In genomic region chr14:64363265-64363840, GRCh38 we compare ENCODE assay signal across 1 cellular context.
TF ChIP-seq lines count a peak whose summit lies in the region.

No MANE protein-coding gene starts in this region.

TF ChIP-seq in K562, 482 proteins besides CTCF, POLR2A, EP300 and RAD21 (continued from another document and continues in another):
- TF ChIP-seq UBTF (IDR thresholded peaks at IDR 0.05; ENCODE audit: borderline replicate concordance in 1 of 2, low read depth in 2 of 2, low read length in 2 of 2) (no peak), E2F4 (CRISPR knock-in tag; IDR thresholded peaks at IDR 0.05; ENCODE audit: low read depth) (no peak), MCM5 (IDR thresholded peaks at IDR 0.05; ENCODE audit: low read depth) (no peak), CEBPG (CRISPR knock-in tag; IDR thresholded peaks at IDR 0.05) (no peak), CEBPG (tag; conservative IDR thresholded peaks at IDR 0.05 in 1 of 2, IDR thresholded peaks at IDR 0.05 in 1 of 2) (peak; percentile 46; a peak in 2 of 4 replicates), ATF7 (IDR thresholded peaks at IDR 0.05) (peak; percentile 51), ZNF146 (CRISPR knock-in tag; IDR thresholded peaks at IDR 0.05; ENCODE audit: unreplicated experiment) (no peak), HNRNPL (IDR thresholded peaks at IDR 0.05; ENCODE audit: low read depth, low read length) (no peak), U2AF2 (optimal IDR thresholded peaks at IDR 0.05; ENCODE audit: low read depth, low read length) (no peak), PHTF2 (CRISPR knock-in tag; IDR thresholded peaks at IDR 0.05) (peak; percentile 97), ELK1 (CRISPR knock-in tag; IDR thresholded peaks at IDR 0.05) (no peak), SRSF3 (IDR thresholded peaks at IDR 0.05; ENCODE audit: insufficient read depth, low read length) (no peak), MAFG (tag; conservative IDR thresholded peaks at IDR 0.05) (peak; percentile 66), ZBTB43 (CRISPR knock-in tag; IDR thresholded peaks at IDR 0.05) (no peak), CBX1 (IDR thresholded peaks at IDR 0.05; ENCODE audit: low read depth) (no peak), SMAD2 (IDR thresholded peaks at IDR 0.05; ENCODE audit: low read depth, low read length) (no peak), DLX4 (CRISPR knock-in tag; IDR thresholded peaks at IDR 0.05) (no peak), RBM22 (IDR thresholded peaks at IDR 0.05; ENCODE audit: low read depth, low read length, poor library complexity, severe bottlenecking) (no peak), ELF2 (CRISPR knock-in tag; IDR thresholded peaks at IDR 0.05) (peak; percentile 96), MITF (IDR thresholded peaks at IDR 0.05) (0 out of 2 replicates have a peak, but pooled peaks have one; percentile 33), ZNF592 (IDR thresholded peaks at IDR 0.05) (peak; percentile 100), NFYB (IDR thresholded peaks at IDR 0.05; ENCODE audit: extremely low read depth, insufficient read length) (no peak), HNRNPLL (IDR thresholded peaks at IDR 0.05; ENCODE audit: low read depth, low read length, poor library complexity, severe bottlenecking) (no peak), SPI1 (IDR thresholded peaks at IDR 0.05; ENCODE audit: borderline replicate concordance, low read depth, low read length) (no peak), PTTG1 (tag; IDR thresholded peaks at IDR 0.05; ENCODE audit: low read depth) (peak; percentile 100), NELFE (IDR thresholded peaks at IDR 0.05; ENCODE audit: insufficient read depth, insufficient read length) (no peak), HMBOX1 (IDR thresholded peaks at IDR 0.05) (0 out of 2 replicates have a peak, but pooled peaks have one; percentile 40), SMAD1 (IDR thresholded peaks at IDR 0.05; ENCODE audit: low read depth, low read length, partially characterized antibody) (no peak), CREBBP (IDR thresholded peaks at IDR 0.05; ENCODE audit: low read depth, low read length) (no peak), SIN3A (IDR thresholded peaks at IDR 0.05; ENCODE audit: borderline replicate concordance in 2 of 2, control insufficient read depth in 1 of 2, low read depth in 2 of 2, low read length in 2 of 2) (no peak), DMBX1 (CRISPR knock-in tag; IDR thresholded peaks at IDR 0.05; ENCODE audit: borderline replicate concordance) (peak; percentile 100), ZBTB12 (CRISPR knock-in tag; IDR thresholded peaks at IDR 0.05) (peak; percentile 98), FIP1L1 (IDR thresholded peaks at IDR 0.05; ENCODE audit: low read depth, low read length, poor library complexity, severe bottlenecking) (no peak), ELF1 (tag; IDR thresholded peaks at IDR 0.05) (no peak), RBM34 (IDR thresholded peaks at IDR 0.05; ENCODE audit: borderline replicate concordance, insufficient read depth, low read length) (no peak), ZSCAN32 (CRISPR knock-in tag; IDR thresholded peaks at IDR 0.05) (peak; percentile 98), PKNOX1 (IDR thresholded peaks at IDR 0.05) (0 out of 2 replicates have a peak, but pooled peaks have one; percentile 11), ZMIZ1 (IDR thresholded peaks at IDR 0.05; ENCODE audit: low read depth in 2 of 2, low read length in 2 of 2) (no peak), HNRNPH1 (optimal IDR thresholded peaks at IDR 0.05; ENCODE audit: low read depth, low read length) (no peak)
